In genomic region chr14:99182548-99183115, GRCh38 we compare ENCODE assay signal across 22 cellular contexts.
DNase-seq lines count a peak whose midpoint lies in the region; ATAC-seq and TF ChIP-seq lines count a peak whose summit lies in the region.
"Had no signal": no experiment of that assay in that cellular context is flagged by ENCODE, and none has a peak within 500 bp of the region (broad histone marks: within the 10 kb centered on the region; RNA-seq: fewer than 3 reads in every experiment).

No MANE protein-coding gene starts in this region.

- WGBS in smooth muscle cell (ENCODE audit: low lambda C conversion rate): 85% methylated on average over 3 of the region's 3 CpGs

- H3K27me3 Mint-ChIP-seq in activated CD4-positive, alpha-beta T cell treated with anti-CD3 and anti-CD28 coated beads, Interleukin-2, amount 10 ng/mL, durations not matched to agents 24 days and 14 days: no peaks in the 10 kb centered on the region
- H3K27me3 Mint-ChIP-seq in CD4-positive, alpha-beta memory T cell: no peaks in the 10 kb centered on the region
- no peaks in the 10 kb centered on the region for H3K27me3 Mint-ChIP-seq in activated T-cell treated with anti-CD3 and anti-CD28 coated beads, Interleukin-2, amount 50 U/mL, for 72 hours (ENCODE audit: low read depth)
- H3K27me3 Mint-ChIP-seq in immature natural killer cell (ENCODE audit: low read depth in 3 of 3) (peaks cover 0 to 2% (median 0%) of the 10 kb centered on the region in 3 donors), glutamatergic neuron (ENCODE audit: unreplicated experiment) (peaks cover 2% of the 10 kb centered on the region)
- H3K27me3 Mint-ChIP-seq: activated B cell treated with CpG ODN at 0.5 μM for 24 hours had no signal

- H3K27ac ChIP-seq in CD4-positive, alpha-beta memory T cell (ENCODE audit: low read depth, low read length): peak overlapping the region; percentile 81
- no peak overlapping the region for H3K27ac ChIP-seq in smooth muscle cell (ENCODE audit: low read depth)
- H3K27ac ChIP-seq: epithelial cell of prostate, GM23248, psoas muscle, skin epidermis had no signal

- no peak overlapping the region for H3K4me2 ChIP-seq in smooth muscle cell

- no peaks in the 10 kb centered on the region for H3K27me3 ChIP-seq in CD4-positive, alpha-beta memory T cell (ENCODE audit: insufficient read depth, low read length)
- no peaks in the 10 kb centered on the region for H3K27me3 ChIP-seq in smooth muscle cell (ENCODE audit: low read depth)

- peaks cover 48% of the 10 kb centered on the region for H3K36me3 ChIP-seq in CD4-positive, alpha-beta memory T cell (ENCODE audit: insufficient read depth, low read length)
- no peaks in the 10 kb centered on the region for H3K36me3 ChIP-seq in smooth muscle cell (ENCODE audit: low read depth)

- DNase-seq in activated CD4-positive, alpha-beta T cell treated with anti-CD3 and anti-CD28 coated beads, Interleukin-2, amount 10 ng/mL, durations not matched to agents 24 days and 14 days: no peak
- DNase-seq in activated CD4-positive, alpha-beta T cell treated with anti-CD3 and anti-CD28 coated beads, Interleukin-2, amount 50 U/mL, for 48 hours: no peak
- no peak for DNase-seq in CD4-positive, alpha-beta memory T cell
- DNase-seq in activated T-cell treated with anti-CD3 and anti-CD28 coated beads, Interleukin-2, amount 50 U/mL, for 72 hours: peak in 1 of 2 donors; percentile 63
- DNase-seq in immature natural killer cell (no peak), NCI-H446 (lab: John Stamatoyannopoulos, UW) (no peak), glutamatergic neuron (no peak), smooth muscle cell (lab: John Stamatoyannopoulos, UW; ENCODE audit: unreplicated experiment) (no peak)
- DNase-seq: activated B cell treated with CpG ODN at 0.5 μM for 24 hours; COR-L47; DMS79 treated with DMSO at 0.1 percent for 48 hours; GM23248; mammary epithelial cell; NCI-H1092 treated with DMSO at 0.1 percent for 48 hours; NCI-H2081 treated with DMSO at 0.1 percent for 48 hours; NCI-H446 treated with DMSO at 0.1 percent for 48 hours; psoas muscle; stimulated activated CD4-positive, alpha-beta T cell treated with anti-CD3 and anti-CD28 coated beads, Interleukin-2, amount 100 ng/mL, for 24 hours had no signal

- no peak overlapping the region for H3K4me3 ChIP-seq in CD4-positive, alpha-beta memory T cell (ENCODE audit: low read length in 2 of 2)
- H3K4me3 ChIP-seq in smooth muscle cell: no peak overlapping the region
- H3K4me3 ChIP-seq: GM23248, psoas muscle, skin epidermis had no signal

- H3K9ac ChIP-seq in smooth muscle cell (ENCODE audit: low read depth): no peak overlapping the region
- H3K9ac ChIP-seq: GM23248 had no signal

- no peak overlapping the region for H2AFZ ChIP-seq in smooth muscle cell (ENCODE audit: low read depth)
- H2AFZ ChIP-seq: GM23248 had no signal

- CTCF ChIA-PET in CD4-positive, alpha-beta memory T cell (lab: Charles Lee; ENCODE audit: partially characterized antibody): interaction anchor here (1.0 kb wide), 1 partner anchor 48 kb away, joined by 5 read pairs; no protein-coding TSS in a partner anchor

- H3K4me1 ChIP-seq in CD4-positive, alpha-beta memory T cell (ENCODE audit: insufficient read depth, low read length): peaks cover 99% of the 10 kb centered on the region
- no peaks in the 10 kb centered on the region for H3K4me1 ChIP-seq in smooth muscle cell (ENCODE audit: low read depth)
- H3K4me1 ChIP-seq: psoas muscle had no signal

- peak overlapping the region; percentile 93 for H3K27ac Mint-ChIP-seq in activated CD4-positive, alpha-beta T cell treated with anti-CD3 and anti-CD28 coated beads, Interleukin-2, amount 10 ng/mL, durations not matched to agents 24 days and 14 days
- H3K27ac Mint-ChIP-seq in CD4-positive, alpha-beta memory T cell: peak overlapping the region; percentile 79 to 96 (median 90)
- peak overlapping the region; percentile 77 for H3K27ac Mint-ChIP-seq in activated T-cell treated with anti-CD3 and anti-CD28 coated beads, Interleukin-2, amount 50 U/mL, for 72 hours
- H3K27ac Mint-ChIP-seq in immature natural killer cell (peak overlapping the region in 4 of 6 donors; percentile 5 to 46 (median 26)), glutamatergic neuron (ENCODE audit: unreplicated experiment) (no peak overlapping the region)
- H3K27ac Mint-ChIP-seq: activated B cell treated with CpG ODN at 0.5 μM for 24 hours, IgD-negative memory B cell had no signal

- POLR2A ChIA-PET in CD4-positive, alpha-beta memory T cell (lab: Charles Lee; ENCODE audit: partially characterized antibody): interaction anchor here (0.9 to 87.2 kb wide), 4 partner anchors 8 to 62 kb away, joined by 3 to 6015 read pairs (median 4); partner anchors contain the start of gene BCL11B

- H4K20me1 ChIP-seq in smooth muscle cell (ENCODE audit: low read depth): peaks cover 3% of the 10 kb centered on the region

- H3K9me3 ChIP-seq in CD4-positive, alpha-beta memory T cell (ENCODE audit: control insufficient read depth in 1 of 2, low read length in 2 of 2): no peaks in the 10 kb centered on the region
- no peaks in the 10 kb centered on the region for H3K9me3 ChIP-seq in smooth muscle cell (replicated peaks; ENCODE audit: low read depth)
- H3K9me3 ChIP-seq: psoas muscle had no signal

- no peaks in the 10 kb centered on the region for H3K9me3 Mint-ChIP-seq in activated CD4-positive, alpha-beta T cell treated with anti-CD3 and anti-CD28 coated beads, Interleukin-2, amount 10 ng/mL, durations not matched to agents 24 days and 14 days
- peaks cover 0 to 11% (median 0%) of the 10 kb centered on the region in 8 donors for H3K9me3 Mint-ChIP-seq in CD4-positive, alpha-beta memory T cell
- H3K9me3 Mint-ChIP-seq in activated T-cell treated with anti-CD3 and anti-CD28 coated beads, Interleukin-2, amount 50 U/mL, for 72 hours: no peaks in the 10 kb centered on the region
- H3K9me3 Mint-ChIP-seq in immature natural killer cell (no peaks in the 10 kb centered on the region), glutamatergic neuron (ENCODE audit: unreplicated experiment) (peaks cover 6% of the 10 kb centered on the region)
- H3K9me3 Mint-ChIP-seq: activated B cell treated with CpG ODN at 0.5 μM for 24 hours had no signal

- H3K4me3 Mint-ChIP-seq in activated CD4-positive, alpha-beta T cell treated with anti-CD3 and anti-CD28 coated beads, Interleukin-2, amount 10 ng/mL, durations not matched to agents 24 days and 14 days: peak overlapping the region; percentile 29
- peak overlapping the region; percentile 36 to 93 (median 66) for H3K4me3 Mint-ChIP-seq in CD4-positive, alpha-beta memory T cell
- H3K4me3 Mint-ChIP-seq in activated T-cell treated with anti-CD3 and anti-CD28 coated beads, Interleukin-2, amount 50 U/mL, for 72 hours: peak overlapping the region; percentile 82 to 98
- H3K4me3 Mint-ChIP-seq in immature natural killer cell (no peak overlapping the region), glutamatergic neuron (ENCODE audit: unreplicated experiment) (no peak overlapping the region)
- H3K4me3 Mint-ChIP-seq: activated B cell treated with CpG ODN at 0.5 μM for 24 hours, IgD-negative memory B cell had no signal

- ATAC-seq in activated T-cell treated with anti-CD3 and anti-CD28 coated beads, Interleukin-2, amount 50 U/mL, for 72 hours (replicated peaks in 1 of 2): peak in 1 of 2 donors; percentile 64
- ATAC-seq: psoas muscle, SK-N-SH treated with all-trans-retinoic acid at 6 μM for 48 hours had no signal

- intact Hi-C loops in activated CD4-positive, alpha-beta T cell treated with anti-CD3 and anti-CD28 coated beads, Interleukin-2, amount 10 ng/mL, durations not matched to agents 24 days and 14 days (cut with micrococcal nuclease): no loop called here
- intact Hi-C loops in CD4-positive, alpha-beta memory T cell (cut with micrococcal nuclease): no loop called here

- no peak for TF ChIP-seq CTCF in glutamatergic neuron (IDR thresholded peaks at IDR 0.05; ENCODE audit: partially characterized antibody, unreplicated experiment)
- no peak for TF ChIP-seq CTCF in smooth muscle cell (IDR thresholded peaks at IDR 0.05; ENCODE audit: borderline replicate concordance, insufficient read depth, poor library complexity, severe bottlenecking)

- H3K36me3 Mint-ChIP-seq in activated CD4-positive, alpha-beta T cell treated with anti-CD3 and anti-CD28 coated beads, Interleukin-2, amount 10 ng/mL, durations not matched to agents 24 days and 14 days (ENCODE audit: low read depth): peaks cover 42% of the 10 kb centered on the region
- H3K36me3 Mint-ChIP-seq in CD4-positive, alpha-beta memory T cell: peaks cover 50 to 87% of the 10 kb centered on the region in 2 donors
- peaks cover 6 to 28% of the 10 kb centered on the region in 2 donors for H3K36me3 Mint-ChIP-seq in activated T-cell treated with anti-CD3 and anti-CD28 coated beads, Interleukin-2, amount 50 U/mL, for 72 hours (ENCODE audit: insufficient read depth in 2 of 2)
- H3K36me3 Mint-ChIP-seq in immature natural killer cell (no peaks in the 10 kb centered on the region), glutamatergic neuron (ENCODE audit: unreplicated experiment) (no peaks in the 10 kb centered on the region)
- H3K36me3 Mint-ChIP-seq: IgD-negative memory B cell had no signal

- no peaks in the 10 kb centered on the region for H3F3A ChIP-seq in smooth muscle cell (ENCODE audit: low read depth)

- peaks cover 93% of the 10 kb centered on the region for H3K4me1 Mint-ChIP-seq in activated CD4-positive, alpha-beta T cell treated with anti-CD3 and anti-CD28 coated beads, Interleukin-2, amount 10 ng/mL, durations not matched to agents 24 days and 14 days
- H3K4me1 Mint-ChIP-seq in CD4-positive, alpha-beta memory T cell: peaks cover 72 to 100% (median 85%) of the 10 kb centered on the region in 4 donors
- peaks cover 98% of the 10 kb centered on the region for H3K4me1 Mint-ChIP-seq in activated T-cell treated with anti-CD3 and anti-CD28 coated beads, Interleukin-2, amount 50 U/mL, for 72 hours (ENCODE audit: low read depth)
- H3K4me1 Mint-ChIP-seq in immature natural killer cell (peaks cover 86 to 96% of the 10 kb centered on the region in 2 donors), glutamatergic neuron (ENCODE audit: low read depth, unreplicated experiment) (peaks cover 7% of the 10 kb centered on the region)
- H3K4me1 Mint-ChIP-seq: activated B cell treated with CpG ODN at 0.5 μM for 24 hours had no signal

- H3K79me2 ChIP-seq in smooth muscle cell (ENCODE audit: low read depth): no peaks in the 10 kb centered on the region

Comparison
In these comparisons a context has a peak if more than half of its experiments do, and no peak if none do; other contexts are left out.
1. H3K4me3 Mint-ChIP-seq: peak in activated CD4-positive, alpha-beta T cell treated with anti-CD3 and anti-CD28 coated beads, Interleukin-2, amount 10 ng/mL, durations not matched to agents 24 days and 14 days (single experiment), CD4-positive, alpha-beta memory T cell (8 of 8) and activated T-cell treated with anti-CD3 and anti-CD28 coated beads, Interleukin-2, amount 50 U/mL, for 72 hours (2 of 2); none in immature natural killer cell (0 of 5) and glutamatergic neuron (single experiment).